19 cellular contexts compared by ENCODE assay signal in genomic region chr5:62718368-62718767, GRCh38.
A peak's percentile ranks its signal among the peaks of the same experiment; 100 is the strongest.
DNase-seq lines count a peak whose midpoint lies in the region; ATAC-seq and TF ChIP-seq lines count a peak whose summit lies in the region.
"Had no signal": no experiment of that assay in that cellular context is flagged by ENCODE, and none has a peak within 500 bp of the region (broad histone marks: within the 10 kb centered on the region; RNA-seq: fewer than 3 reads in every experiment).

No MANE protein-coding gene starts in this region.

- H3K27ac ChIP-seq in SK-N-SH (ENCODE audit: low read depth in 2 of 2, low read length in 1 of 2) (no peak overlapping the region), mesendoderm (ENCODE audit: low read depth, low read length) (peak overlapping the region; percentile 71)
- H3K27ac ChIP-seq: dorsolateral prefrontal cortex, esophagus squamous epithelium, pancreas had no signal

- no peak overlapping the region for H3K4ac ChIP-seq in mesendoderm (ENCODE audit: low read depth, low read length)

- ATAC-seq in SK-N-SH treated with all-trans-retinoic acid at 6 μM for 48 hours (peak; percentile 24; the same call in 1 of the 3 replicates), HG02571 (IDR thresholded peaks at IDR 0.05; ENCODE audit: unreplicated experiment) (no peak), HG02678 (IDR thresholded peaks at IDR 0.05; ENCODE audit: unreplicated experiment) (no peak), HG02973 (IDR thresholded peaks at IDR 0.05; ENCODE audit: unreplicated experiment) (no peak)
- ATAC-seq: pancreas; stimulated activated naive CD8-positive, alpha-beta T cell treated with anti-CD3 and anti-CD28 coated beads, Interleukin-15, Interleukin-2, amounts not matched to agents 100 U/mL and 50 U/mL, for 24 hours had no signal

- no peak overlapping the region for H3K23ac ChIP-seq in mesendoderm (ENCODE audit: low read length)

- H3K9me2 ChIP-seq in SK-N-SH (no peaks in the 10 kb centered on the region), Loucy (replicated peaks; ENCODE audit: low read depth, low read length) (no peaks in the 10 kb centered on the region)

- H3K4me2 ChIP-seq in SK-N-SH (no peak overlapping the region), Loucy (ENCODE audit: low read depth, low read length, poor library complexity, severe bottlenecking) (no peak overlapping the region), mesendoderm (ENCODE audit: low read length) (no peak overlapping the region)

- POLR2A ChIA-PET in SK-N-SH (lab: Yijun Ruan, JAX) = no interaction called here

- H3K18ac ChIP-seq in mesendoderm (ENCODE audit: low read length) = no peak overlapping the region

- no peaks in the 10 kb centered on the region for H4K20me1 ChIP-seq in SK-N-SH (ENCODE audit: insufficient read depth)
- no peaks in the 10 kb centered on the region for H4K20me1 ChIP-seq in Loucy (ENCODE audit: insufficient read depth, low read length, poor library complexity, severe bottlenecking)

- H3K4me3 ChIP-seq in SK-N-SH (ENCODE audit: low read depth in 2 of 2, low read length in 1 of 2) = no peak overlapping the region
- no peak overlapping the region for H3K4me3 ChIP-seq in Loucy (ENCODE audit: low read length, poor library complexity, severe bottlenecking)
- no peak overlapping the region for H3K4me3 ChIP-seq in mesendoderm (ENCODE audit: low read length)
- H3K4me3 ChIP-seq: dorsolateral prefrontal cortex, esophagus squamous epithelium, pancreas had no signal

- DNase-seq in SK-N-SH (no peak), dermis blood vessel endothelial cell (peak; percentile 7), mesendoderm (peak; percentile 84)
- DNase-seq: activated B cell treated with CpG ODN at 0.5 μM for 24 hours; activated CD8-positive, alpha-beta memory T cell treated with anti-CD3 and anti-CD28 coated beads for 24 hours; C1 segment of cervical spinal cord; dorsolateral prefrontal cortex; esophagus squamous epithelium; head of caudate nucleus; mammary epithelial cell; NCI-H187 treated with DMSO at 0.1 percent for 48 hours; pancreas; SHP77; stimulated activated naive CD8-positive, alpha-beta T cell treated with anti-CD3 and anti-CD28 coated beads, Interleukin-15, Interleukin-2, amounts not matched to agents 100 U/mL and 50 U/mL, for 24 hours had no signal

- H2BK15ac ChIP-seq in mesendoderm (replicated peaks; ENCODE audit: low read depth) = no peak overlapping the region

- 16% methylated on average over 2 of the region's 2 CpGs for WGBS in SK-N-SH (ENCODE audit: low lambda C conversion rate)
- WGBS in mesendoderm (ENCODE audit: extremely low coverage, insufficient coverage, low lambda C conversion rate) = no CpG with 5 or more reads among the region's 2 CpGs

- no peak overlapping the region for H3K9ac ChIP-seq in SK-N-SH
- no peak overlapping the region for H3K9ac ChIP-seq in Loucy (ENCODE audit: low read depth, low read length, poor library complexity, severe bottlenecking)
- no peak overlapping the region for H3K9ac ChIP-seq in mesendoderm (ENCODE audit: low read length)

- H2AFZ ChIP-seq in SK-N-SH (ENCODE audit: low read depth) (no peak overlapping the region), Loucy (ENCODE audit: low read length) (no peak overlapping the region)

- TF ChIP-seq RAD21 in SK-N-SH (IDR thresholded peaks at IDR 0.05; ENCODE audit: low read length) = no peak

- H3K4me1 ChIP-seq in SK-N-SH (ENCODE audit: control insufficient read depth in 1 of 2, insufficient read depth in 2 of 2, low read depth in 1 of 2, low read length in 1 of 2) = no peaks in the 10 kb centered on the region
- H3K4me1 ChIP-seq in Loucy (ENCODE audit: insufficient read depth, low read length, poor library complexity, severe bottlenecking) = peaks cover 14% of the 10 kb centered on the region
- peaks cover 7% of the 10 kb centered on the region for H3K4me1 ChIP-seq in mesendoderm (ENCODE audit: control insufficient read depth, low read depth, low read length)
- H3K4me1 ChIP-seq: pancreas had no signal

- H3K36me3 ChIP-seq in SK-N-SH (replicated peaks in 1 of 2; ENCODE audit: control insufficient read depth in 1 of 2, insufficient read depth in 2 of 2, low read length in 1 of 2) = no peaks in the 10 kb centered on the region
- no peaks in the 10 kb centered on the region for H3K36me3 ChIP-seq in Loucy (ENCODE audit: insufficient read depth, low read length)
- H3K36me3 ChIP-seq in mesendoderm (ENCODE audit: control insufficient read depth, insufficient read depth, low read length) = no peaks in the 10 kb centered on the region
- H3K36me3 ChIP-seq: esophagus squamous epithelium, pancreas had no signal

- H3F3A ChIP-seq in SK-N-SH (replicated peaks; ENCODE audit: insufficient read depth) = no peaks in the 10 kb centered on the region
- H3F3A ChIP-seq in Loucy (ENCODE audit: low read depth) = no peaks in the 10 kb centered on the region

- H3K79me2 ChIP-seq in SK-N-SH (ENCODE audit: insufficient read depth) = no peaks in the 10 kb centered on the region
- H3K79me2 ChIP-seq in Loucy (ENCODE audit: insufficient read depth, low read length) = no peaks in the 10 kb centered on the region
- H3K79me2 ChIP-seq in mesendoderm (ENCODE audit: control insufficient read depth, insufficient read depth, low read length) = no peaks in the 10 kb centered on the region

- no peak overlapping the region for H4K8ac ChIP-seq in mesendoderm (ENCODE audit: low read depth, low read length)

- H3K9me3 ChIP-seq in SK-N-SH (no peaks in the 10 kb centered on the region), Loucy (ENCODE audit: insufficient read depth, low read depth, low read length) (no peaks in the 10 kb centered on the region)
- H3K9me3 ChIP-seq: esophagus squamous epithelium, pancreas had no signal

- no peak overlapping the region for H4K5ac ChIP-seq in mesendoderm (ENCODE audit: low read length)

- no peak; the same call in 1 of the 2 replicates for TF ChIP-seq CTCF in SK-N-SH (IDR thresholded peaks at IDR 0.05)
- peak; percentile 36 for TF ChIP-seq CTCF in Loucy (conservative IDR thresholded peaks at IDR 0.05; ENCODE audit: low read length)

- CTCF ChIA-PET in SK-N-SH (lab: Yijun Ruan, JAX) = interaction anchor here (0.9 to 1.5 kb wide), 3 partner anchors 60 to 258 kb away, joined by 3 to 6 read pairs (median 3); no protein-coding TSS in a partner anchor

- TF ChIP-seq EP300 in SK-N-SH (IDR thresholded peaks at IDR 0.05; ENCODE audit: borderline replicate concordance in 1 of 2, low read depth in 1 of 2, low read length in 1 of 2) = no peak

- no peaks in the 10 kb centered on the region for H3K79me1 ChIP-seq in mesendoderm (ENCODE audit: low read length)

- no peak overlapping the region for H3K56ac ChIP-seq in mesendoderm (ENCODE audit: low read length)

- H2BK5ac ChIP-seq in mesendoderm (ENCODE audit: low read length) = no peak overlapping the region

- H2BK120ac ChIP-seq in mesendoderm (ENCODE audit: low read depth, low read length) = no peak overlapping the region

- no peaks in the 10 kb centered on the region; the same call in 1 of the 2 replicates for H3K27me3 ChIP-seq in SK-N-SH (ENCODE audit: insufficient read depth)
- no peaks in the 10 kb centered on the region for H3K27me3 ChIP-seq in Loucy (ENCODE audit: insufficient read depth, low read length, poor library complexity, severe bottlenecking)
- no peaks in the 10 kb centered on the region for H3K27me3 ChIP-seq in mesendoderm (ENCODE audit: insufficient read depth, low read length, poor library complexity)
- H3K27me3 ChIP-seq: esophagus squamous epithelium, pancreas had no signal

- H2AK5ac ChIP-seq in mesendoderm (ENCODE audit: low read length) = no peak overlapping the region

TF ChIP-seq in SK-N-SH treated with all-trans-retinoic acid at 6 μM for 48 hours, 23 proteins besides CTCF, POLR2A, EP300 and RAD21 (continues in another document):
- TF ChIP-seq GLIS3 (CRISPR knock-in tag; IDR thresholded peaks at IDR 0.05) (no peak), ISL1 (CRISPR knock-in tag; IDR thresholded peaks at IDR 0.05) (no peak), ARNTL (CRISPR knock-in tag; IDR thresholded peaks at IDR 0.05; ENCODE audit: borderline replicate concordance, low read depth) (no peak), RARB (CRISPR knock-in tag; IDR thresholded peaks at IDR 0.05) (no peak), ZNF70 (CRISPR knock-in tag; IDR thresholded peaks at IDR 0.05) (no peak)
- TF ChIP-seq, protein P1, sequence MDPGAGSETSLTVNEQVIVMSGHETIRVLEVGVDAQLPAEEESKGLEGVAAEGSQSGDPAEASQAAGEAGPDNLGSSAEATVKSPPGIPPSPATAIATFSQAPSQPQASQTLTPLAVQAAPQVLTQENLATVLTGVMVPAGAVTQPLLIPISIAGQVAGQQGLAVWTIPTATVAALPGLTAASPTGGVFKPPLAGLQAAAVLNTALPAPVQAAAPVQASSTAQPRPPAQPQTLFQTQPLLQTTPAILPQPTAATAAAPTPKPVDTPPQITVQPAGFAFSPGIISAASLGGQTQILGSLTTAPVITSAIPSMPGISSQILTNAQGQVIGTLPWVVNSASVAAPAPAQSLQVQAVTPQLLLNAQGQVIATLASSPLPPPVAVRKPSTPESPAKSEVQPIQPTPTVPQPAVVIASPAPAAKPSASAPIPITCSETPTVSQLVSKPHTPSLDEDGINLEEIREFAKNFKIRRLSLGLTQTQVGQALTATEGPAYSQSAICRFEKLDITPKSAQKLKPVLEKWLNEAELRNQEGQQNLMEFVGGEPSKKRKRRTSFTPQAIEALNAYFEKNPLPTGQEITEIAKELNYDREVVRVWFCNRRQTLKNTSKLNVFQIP (CRISPR knock-in tag; IDR thresholded peaks at IDR 0.05; ENCODE audit: borderline replicate concordance, low read depth) = no peak
